17 cellular contexts compared by ENCODE assay signal in genomic region chrX:11789809-11790208, GRCh38. TPM values are rescaled to one million over a fixed set of nuclear protein-coding genes. Genes with fewer than 3 reads are reported as not detected.
DNase-seq lines count a peak whose midpoint lies in the region; ATAC-seq, FAIRE-seq and TF ChIP-seq lines count a peak whose summit lies in the region.
"Had no signal": no experiment of that assay in that cellular context is flagged by ENCODE, and none has a peak within 500 bp of the region (broad histone marks: within the 10 kb centered on the region; RNA-seq: fewer than 3 reads in every experiment).

No MANE protein-coding gene starts in this region.

- intact Hi-C loops in GM12878 (cut with micrococcal nuclease; ENCODE audit: unreplicated experiment), result no loop called here

- FAIRE-seq in GM12878 (lab: Jason Lieb, UNC), result peak; percentile 87

- peak; percentile 72 to 93; a peak in 2 of 4 replicates for TF ChIP-seq EP300 in GM12878 (IDR thresholded peaks at IDR 0.05; ENCODE audit: borderline replicate concordance in 1 of 2, control insufficient read depth in 1 of 2, low read depth in 2 of 2, low read length in 2 of 2)

- in situ Hi-C loops in GM12878 (cut with MboI), result loop anchor here (25.0 kb wide), 1 partner anchor 1603 kb away; no protein-coding TSS in a partner anchor

- no peak overlapping the region for H3K4me3 Mint-ChIP-seq in osteocyte (ENCODE audit: unreplicated experiment)
- H3K4me3 Mint-ChIP-seq: CD4-positive, CD25-positive, alpha-beta regulatory T cell; natural killer cell treated with Interleukin-12 subunit alpha and Interleukin-12 subunit beta and Interleukin-15 and Interleukin-18, amount 100 ng/mL, for 72 hours had no signal

- no peaks in the 10 kb centered on the region; a peak in 1 of 4 replicates for H3K36me3 ChIP-seq in GM12878 (ENCODE audit: control insufficient read depth in 2 of 2, insufficient read depth in 2 of 2, low read length in 1 of 2)
- H3K36me3 ChIP-seq: sigmoid colon, SJSA1, WERI-Rb-1 had no signal

- no peak overlapping the region for H3K27ac Mint-ChIP-seq in osteocyte (ENCODE audit: unreplicated experiment)
- H3K27ac Mint-ChIP-seq: CD4-positive, CD25-positive, alpha-beta regulatory T cell; natural killer cell treated with Interleukin-12 subunit alpha and Interleukin-12 subunit beta and Interleukin-15 and Interleukin-18, amount 100 ng/mL, for 72 hours had no signal

- H3K27ac ChIP-seq in GM12878 (ENCODE audit: control insufficient read depth, insufficient read depth), result peak overlapping the region; percentile 22; the same call in 1 of the 2 replicates
- H3K27ac ChIP-seq: sigmoid colon, SJSA1, WERI-Rb-1 had no signal

- H4K20me1 ChIP-seq in GM12878 (ENCODE audit: control insufficient read depth, insufficient read depth), result no peaks in the 10 kb centered on the region

- DNase-seq in GM12878 (ENCODE audit: low read depth, low spot score) (peak; percentile 48), osteocyte (ENCODE audit: extremely low spot score, unreplicated experiment) (no peak), NCI-H1694 treated with DMSO at 0.1 percent for 48 hours (lab: John Stamatoyannopoulos, UW) (no peak)
- no peak for DNase-seq in stimulated activated CD4-positive, alpha-beta T cell treated with anti-CD3 and anti-CD28 coated beads, Interleukin-4, amount 100 ng/mL, for 1 hour
- DNase-seq: CD4-positive, CD25-positive, alpha-beta regulatory T cell; left ventricle myocardium superior; NCI-H1417; NCI-H526; sigmoid colon; substantia nigra; WERI-Rb-1 had no signal

- H3K27me3 ChIP-seq in GM12878 (replicated peaks in 1 of 2; ENCODE audit: control insufficient read depth in 2 of 2, insufficient read depth in 2 of 2, low read length in 1 of 2), result no peaks in the 10 kb centered on the region
- H3K27me3 ChIP-seq: sigmoid colon, SJSA1 had no signal

- TF ChIP-seq CTCF in GM12878 (IDR thresholded peaks at IDR 0.05 in 2 of 3, conservative IDR thresholded peaks at IDR 0.05 in 1 of 3; ENCODE audit: control insufficient read depth in 2 of 3, extremely low read depth in 1 of 3, insufficient read depth in 1 of 3, low read depth in 3 of 3, low read length in 3 of 3), result no peak
- TF ChIP-seq CTCF in osteocyte (IDR thresholded peaks at IDR 0.05), result no peak

- no TSS peak for BruUV-seq in GM12878 (replicated peaks; lab: Mats Ljungman, UMichigan)

- H3K4me2 ChIP-seq in GM12878 (ENCODE audit: control insufficient read depth, insufficient read depth), result no peak overlapping the region; the same call in 1 of the 2 replicates

- H3K9ac ChIP-seq in GM12878 (ENCODE audit: control insufficient read depth, insufficient read depth, low read length), result no peak overlapping the region

- ATAC-seq in GM18873 (IDR thresholded peaks at IDR 0.05; ENCODE audit: low FRiP score, unreplicated experiment) (peak; percentile 36), GM21529 (IDR thresholded peaks at IDR 0.05; ENCODE audit: unreplicated experiment) (peak; percentile 35), HG03135 (IDR thresholded peaks at IDR 0.05; ENCODE audit: unreplicated experiment) (peak; percentile 33), GM12878 (peak; percentile 56), HG03460 (IDR thresholded peaks at IDR 0.05; ENCODE audit: unreplicated experiment) (no peak)
- ATAC-seq: left ventricle myocardium superior; natural killer cell treated with Interleukin-12 subunit alpha and Interleukin-12 subunit beta and Interleukin-15 and Interleukin-18, amount 100 ng/mL, for 72 hours had no signal

- TF ChIP-seq RAD21 in GM12878 (IDR thresholded peaks at IDR 0.05; ENCODE audit: insufficient read depth, low read depth, low read length), result no peak

- 0% methylated on average over 1 of the region's 1 CpG for whole genome bisulfite sequencing in GM12878 (ENCODE audit: insufficient coverage, insufficient replicate concordance, low lambda C conversion rate, missing lambda C conversion rate)

- peaks cover 31% of the 10 kb centered on the region for H3K4me1 ChIP-seq in GM12878 (ENCODE audit: control insufficient read depth, insufficient read depth, low read length)
- H3K4me1 ChIP-seq: sigmoid colon, SJSA1 had no signal

- no peak for TF ChIP-seq POLR2A in GM12878 (IDR thresholded peaks at IDR 0.05; ENCODE audit: low read depth, low read length)

- H3K9me3 Mint-ChIP-seq in osteocyte (ENCODE audit: unreplicated experiment), result no peaks in the 10 kb centered on the region
- H3K9me3 Mint-ChIP-seq: natural killer cell treated with Interleukin-12 subunit alpha and Interleukin-12 subunit beta and Interleukin-15 and Interleukin-18, amount 100 ng/mL, for 72 hours had no signal

- H3K9me3 ChIP-seq in GM12878 (replicated peaks; ENCODE audit: control insufficient read depth, insufficient read depth, low read length), result no peaks in the 10 kb centered on the region; the same call in 1 of the 3 replicates
- H3K9me3 ChIP-seq: sigmoid colon, SJSA1 had no signal

- H2AFZ ChIP-seq in GM12878 (ENCODE audit: control insufficient read depth, low read depth, low read length), result no peak overlapping the region

- CTCF ChIA-PET in GM12878 (lab: Yijun Ruan, JAX), result interaction anchor here (0.8 to 9.1 kb wide), 9 partner anchors 10 to 254 kb away, joined by 3 to 226 read pairs (median 4); no protein-coding TSS in a partner anchor

- peaks cover 4% of the 10 kb centered on the region for H3K27me3 Mint-ChIP-seq in osteocyte (ENCODE audit: unreplicated experiment)
- H3K27me3 Mint-ChIP-seq: CD4-positive, CD25-positive, alpha-beta regulatory T cell; natural killer cell treated with Interleukin-12 subunit alpha and Interleukin-12 subunit beta and Interleukin-15 and Interleukin-18, amount 100 ng/mL, for 72 hours had no signal

- no peaks in the 10 kb centered on the region for H3K79me2 ChIP-seq in GM12878 (ENCODE audit: control insufficient read depth, insufficient read depth, low read length)

- SMC1A ChIA-PET in GM12878 (lab: Charles Lee; ENCODE audit: uncharacterized antibody, unreplicated experiment), result interaction anchor here (1.4 to 17.6 kb wide), 9 partner anchors 10 to 115 kb away, joined by 3 to 404 read pairs (median 7); no protein-coding TSS in a partner anchor

- H3K4me1 Mint-ChIP-seq in osteocyte (ENCODE audit: unreplicated experiment), result peaks cover 2% of the 10 kb centered on the region

- H3K4me3 ChIP-seq in GM12878, result no peak overlapping the region
- H3K4me3 ChIP-seq: sigmoid colon, SJSA1 had no signal

- no peaks in the 10 kb centered on the region for H3K36me3 Mint-ChIP-seq in osteocyte (ENCODE audit: unreplicated experiment)
- H3K36me3 Mint-ChIP-seq: CD4-positive, CD25-positive, alpha-beta regulatory T cell; natural killer cell treated with Interleukin-12 subunit alpha and Interleukin-12 subunit beta and Interleukin-15 and Interleukin-18, amount 100 ng/mL, for 72 hours had no signal

- RAD21 ChIA-PET in GM12878 (lab: Charles Lee; ENCODE audit: unreplicated experiment), result interaction anchor here (1.0 to 14.8 kb wide), 7 partner anchors 10 to 184 kb away, joined by 3 to 428 read pairs (median 3); no protein-coding TSS in a partner anchor

- POLR2A ChIA-PET in GM12878 (lab: Charles Lee), result interaction anchor here (1.5 to 12.3 kb wide), 2 partner anchors 22 to 44 kb away, joined by 3 to 207 read pairs; no protein-coding TSS in a partner anchor

TF ChIP-seq in GM12878, 131 proteins besides CTCF, POLR2A, EP300 and RAD21 (continues in another document):
- peak; percentile 45; the same call in 1 of the 2 replicates for TF ChIP-seq ATF2 (IDR thresholded peaks at IDR 0.05; ENCODE audit: low read length)
- TF ChIP-seq DPF2 (IDR thresholded peaks at IDR 0.05), result peak; percentile 92
- TF ChIP-seq EED (IDR thresholded peaks at IDR 0.05; ENCODE audit: low read depth), result no peak
- TF ChIP-seq PAX8 (IDR thresholded peaks at IDR 0.05), result no peak
- TF ChIP-seq ZBTB33 (IDR thresholded peaks at IDR 0.05), result no peak

RNA-seq across cellular contexts. Expression of gene MSL3, which starts 31.8 kb away (rescaled TPM):
- 187 and 197 TPM in 2 replicates for total RNA-seq in GM12878 (2013; cell fraction: nucleolus; rRNA removed)
- total RNA-seq in GM12878 (2014; rRNA removed), result 39.3 and 39.4 TPM in 2 replicates
- total RNA-seq in GM12878 (2014; rRNA removed; fragmentation: Illumina TruSeq; extraction: Trizol), result 29.0 and 30.2 TPM in 2 replicates
- total RNA-seq in GM12878 (2021), result 29.0 and 34.2 TPM in 2 replicates
- polyA plus RNA-seq in GM12878 (2011; ENCODE audit: low read depth), result 22.4 TPM
- 438 and 577 TPM in 2 replicates for polyA plus RNA-seq in GM12878 (2011; rRNA removed)
- 261 and 306 TPM in 2 replicates for polyA plus RNA-seq in GM12878 (2011; cell fraction: cytosol; rRNA removed)
- polyA plus RNA-seq in GM12878 (2011; cell fraction: nucleus; rRNA removed), result 898 and 1,313 TPM in 2 replicates
- polyA plus RNA-seq in GM12878 (2012), result 32.3 and 41.3 TPM in 2 replicates
- polyA plus RNA-seq in GM12878 (2014; fragmentation: Illumina TruSeq; extraction: Trizol), result 39.1 and 44.4 TPM in 2 replicates
- polyA plus RNA-seq in GM12878 (2014; fragmentation: Nextera tagmentation; extraction: Ambion mirVana), result 10 to 100 TPM; 28.4 to 42.0 TPM
- polyA plus RNA-seq in GM12878 (2014; rRNA removed), result 41.0 and 44.9 TPM in 2 replicates
- 10 to 100 TPM; 43.8 to 45.0 TPM for polyA plus RNA-seq in GM12878 (2016; fragmentation: Nextera tagmentation; extraction: Ambion mirVana)
- 233 and 254 TPM in 2 replicates for polyA minus RNA-seq in GM12878 (2011; rRNA and poly(A)+ RNA removed)
- polyA minus RNA-seq in GM12878 (2011; cell fraction: cytosol; rRNA and poly(A)+ RNA removed), result 86.2 and 96.9 TPM in 2 replicates
- 343 and 358 TPM in 2 replicates for polyA minus RNA-seq in GM12878 (2011; cell fraction: nucleus; rRNA and poly(A)+ RNA removed)
- 25.5 and 27.8 TPM in 2 replicates for total RNA-seq in osteocyte
